Comparison of ENCODE assay signal across 1 cellular context in the genomic region with DNA sequence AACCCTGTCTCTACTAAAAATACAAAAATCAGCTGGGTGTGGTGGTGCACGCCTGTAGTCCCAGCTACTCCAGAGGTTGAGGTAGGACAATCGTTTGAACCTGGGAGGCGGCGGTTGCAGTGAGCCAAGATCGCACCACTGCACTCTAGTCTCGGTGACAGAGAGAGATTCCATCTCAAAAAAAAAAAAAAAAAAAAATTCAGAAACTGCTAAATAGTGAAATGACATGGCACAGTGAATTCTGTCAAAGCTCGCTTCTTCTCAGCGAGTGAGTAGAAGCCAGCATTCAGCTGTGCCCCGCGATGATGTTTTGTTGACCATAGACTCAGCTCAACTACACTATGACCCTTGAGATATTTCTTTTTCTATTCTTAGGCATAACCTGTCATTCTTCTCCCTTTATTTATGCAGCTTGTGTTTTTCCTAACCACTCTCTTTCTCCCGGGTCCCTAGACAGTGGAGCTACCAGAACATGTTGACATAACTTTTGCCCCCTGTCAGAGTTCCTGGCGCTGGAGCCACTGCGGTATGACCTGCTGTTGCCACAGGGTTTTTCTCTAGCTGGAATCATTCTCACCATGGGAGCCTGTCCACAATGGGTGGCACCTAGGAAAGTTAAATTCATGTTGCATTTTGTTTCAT.
TF ChIP-seq lines count a peak whose summit lies in the region.

No MANE protein-coding gene starts in this region.

TF ChIP-seq in HepG2, 621 proteins besides CTCF, POLR2A, EP300 and RAD21 (continued from another document and continues in another):
- TF ChIP-seq, protein P1, sequence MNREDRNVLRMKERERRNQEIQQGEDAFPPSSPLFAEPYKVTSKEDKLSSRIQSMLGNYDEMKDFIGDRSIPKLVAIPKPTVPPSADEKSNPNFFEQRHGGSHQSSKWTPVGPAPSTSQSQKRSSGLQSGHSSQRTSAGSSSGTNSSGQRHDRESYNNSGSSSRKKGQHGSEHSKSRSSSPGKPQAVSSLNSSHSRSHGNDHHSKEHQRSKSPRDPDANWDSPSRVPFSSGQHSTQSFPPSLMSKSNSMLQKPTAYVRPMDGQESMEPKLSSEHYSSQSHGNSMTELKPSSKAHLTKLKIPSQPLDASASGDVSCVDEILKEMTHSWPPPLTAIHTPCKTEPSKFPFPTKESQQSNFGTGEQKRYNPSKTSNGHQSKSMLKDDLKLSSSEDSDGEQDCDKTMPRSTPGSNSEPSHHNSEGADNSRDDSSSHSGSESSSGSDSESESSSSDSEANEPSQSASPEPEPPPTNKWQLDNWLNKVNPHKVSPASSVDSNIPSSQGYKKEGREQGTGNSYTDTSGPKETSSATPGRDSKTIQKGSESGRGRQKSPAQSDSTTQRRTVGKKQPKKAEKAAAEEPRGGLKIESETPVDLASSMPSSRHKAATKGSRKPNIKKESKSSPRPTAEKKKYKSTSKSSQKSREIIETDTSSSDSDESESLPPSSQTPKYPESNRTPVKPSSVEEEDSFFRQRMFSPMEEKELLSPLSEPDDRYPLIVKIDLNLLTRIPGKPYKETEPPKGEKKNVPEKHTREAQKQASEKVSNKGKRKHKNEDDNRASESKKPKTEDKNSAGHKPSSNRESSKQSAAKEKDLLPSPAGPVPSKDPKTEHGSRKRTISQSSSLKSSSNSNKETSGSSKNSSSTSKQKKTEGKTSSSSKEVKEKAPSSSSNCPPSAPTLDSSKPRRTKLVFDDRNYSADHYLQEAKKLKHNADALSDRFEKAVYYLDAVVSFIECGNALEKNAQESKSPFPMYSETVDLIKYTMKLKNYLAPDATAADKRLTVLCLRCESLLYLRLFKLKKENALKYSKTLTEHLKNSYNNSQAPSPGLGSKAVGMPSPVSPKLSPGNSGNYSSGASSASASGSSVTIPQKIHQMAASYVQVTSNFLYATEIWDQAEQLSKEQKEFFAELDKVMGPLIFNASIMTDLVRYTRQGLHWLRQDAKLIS (CRISPR knock-in tag; IDR thresholded peaks at IDR 0.05) = no peak
- TF ChIP-seq AHDC1 (CRISPR knock-in tag; IDR thresholded peaks at IDR 0.05; ENCODE audit: borderline replicate concordance) (peak; percentile 83; the same call in 1 of the 2 replicates), SRSF1 (optimal IDR thresholded peaks at IDR 0.05; ENCODE audit: low read depth, low read length) (no peak), GFI1 (CRISPR knock-in tag; IDR thresholded peaks at IDR 0.05; ENCODE audit: borderline replicate concordance) (no peak), AGO2 (optimal IDR thresholded peaks at IDR 0.05; ENCODE audit: low read depth, low read length) (no peak), RELA (CRISPR knock-in tag; IDR thresholded peaks at IDR 0.05) (no peak), GATA4 (IDR thresholded peaks at IDR 0.05; ENCODE audit: borderline replicate concordance, low read depth) (no peak), ZNF496 (CRISPR knock-in tag; IDR thresholded peaks at IDR 0.05; ENCODE audit: insufficient replicate concordance) (no peak), ZNF354B (CRISPR knock-in tag; IDR thresholded peaks at IDR 0.05) (no peak), ZMYM4 (CRISPR knock-in tag; IDR thresholded peaks at IDR 0.05) (peak; percentile 43; the same call in 1 of the 2 replicates), REXO4 (CRISPR knock-in tag; IDR thresholded peaks at IDR 0.05; ENCODE audit: borderline replicate concordance) (no peak), BHLHE40 (IDR thresholded peaks at IDR 0.05; ENCODE audit: low read length) (no peak), ZNF101 (CRISPR knock-in tag; IDR thresholded peaks at IDR 0.05; ENCODE audit: borderline replicate concordance, low read depth) (no peak)
- TF ChIP-seq, protein P2, sequence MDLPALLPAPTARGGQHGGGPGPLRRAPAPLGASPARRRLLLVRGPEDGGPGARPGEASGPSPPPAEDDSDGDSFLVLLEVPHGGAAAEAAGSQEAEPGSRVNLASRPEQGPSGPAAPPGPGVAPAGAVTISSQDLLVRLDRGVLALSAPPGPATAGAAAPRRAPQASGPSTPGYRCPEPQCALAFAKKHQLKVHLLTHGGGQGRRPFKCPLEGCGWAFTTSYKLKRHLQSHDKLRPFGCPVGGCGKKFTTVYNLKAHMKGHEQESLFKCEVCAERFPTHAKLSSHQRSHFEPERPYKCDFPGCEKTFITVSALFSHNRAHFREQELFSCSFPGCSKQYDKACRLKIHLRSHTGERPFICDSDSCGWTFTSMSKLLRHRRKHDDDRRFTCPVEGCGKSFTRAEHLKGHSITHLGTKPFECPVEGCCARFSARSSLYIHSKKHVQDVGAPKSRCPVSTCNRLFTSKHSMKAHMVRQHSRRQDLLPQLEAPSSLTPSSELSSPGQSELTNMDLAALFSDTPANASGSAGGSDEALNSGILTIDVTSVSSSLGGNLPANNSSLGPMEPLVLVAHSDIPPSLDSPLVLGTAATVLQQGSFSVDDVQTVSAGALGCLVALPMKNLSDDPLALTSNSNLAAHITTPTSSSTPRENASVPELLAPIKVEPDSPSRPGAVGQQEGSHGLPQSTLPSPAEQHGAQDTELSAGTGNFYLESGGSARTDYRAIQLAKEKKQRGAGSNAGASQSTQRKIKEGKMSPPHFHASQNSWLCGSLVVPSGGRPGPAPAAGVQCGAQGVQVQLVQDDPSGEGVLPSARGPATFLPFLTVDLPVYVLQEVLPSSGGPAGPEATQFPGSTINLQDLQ (CRISPR knock-in tag; IDR thresholded peaks at IDR 0.05) = no peak
- TF ChIP-seq, protein P3, sequence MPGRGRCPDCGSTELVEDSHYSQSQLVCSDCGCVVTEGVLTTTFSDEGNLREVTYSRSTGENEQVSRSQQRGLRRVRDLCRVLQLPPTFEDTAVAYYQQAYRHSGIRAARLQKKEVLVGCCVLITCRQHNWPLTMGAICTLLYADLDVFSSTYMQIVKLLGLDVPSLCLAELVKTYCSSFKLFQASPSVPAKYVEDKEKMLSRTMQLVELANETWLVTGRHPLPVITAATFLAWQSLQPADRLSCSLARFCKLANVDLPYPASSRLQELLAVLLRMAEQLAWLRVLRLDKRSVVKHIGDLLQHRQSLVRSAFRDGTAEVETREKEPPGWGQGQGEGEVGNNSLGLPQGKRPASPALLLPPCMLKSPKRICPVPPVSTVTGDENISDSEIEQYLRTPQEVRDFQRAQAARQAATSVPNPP (CRISPR knock-in tag; IDR thresholded peaks at IDR 0.05) = no peak
- TF ChIP-seq, protein P4, sequence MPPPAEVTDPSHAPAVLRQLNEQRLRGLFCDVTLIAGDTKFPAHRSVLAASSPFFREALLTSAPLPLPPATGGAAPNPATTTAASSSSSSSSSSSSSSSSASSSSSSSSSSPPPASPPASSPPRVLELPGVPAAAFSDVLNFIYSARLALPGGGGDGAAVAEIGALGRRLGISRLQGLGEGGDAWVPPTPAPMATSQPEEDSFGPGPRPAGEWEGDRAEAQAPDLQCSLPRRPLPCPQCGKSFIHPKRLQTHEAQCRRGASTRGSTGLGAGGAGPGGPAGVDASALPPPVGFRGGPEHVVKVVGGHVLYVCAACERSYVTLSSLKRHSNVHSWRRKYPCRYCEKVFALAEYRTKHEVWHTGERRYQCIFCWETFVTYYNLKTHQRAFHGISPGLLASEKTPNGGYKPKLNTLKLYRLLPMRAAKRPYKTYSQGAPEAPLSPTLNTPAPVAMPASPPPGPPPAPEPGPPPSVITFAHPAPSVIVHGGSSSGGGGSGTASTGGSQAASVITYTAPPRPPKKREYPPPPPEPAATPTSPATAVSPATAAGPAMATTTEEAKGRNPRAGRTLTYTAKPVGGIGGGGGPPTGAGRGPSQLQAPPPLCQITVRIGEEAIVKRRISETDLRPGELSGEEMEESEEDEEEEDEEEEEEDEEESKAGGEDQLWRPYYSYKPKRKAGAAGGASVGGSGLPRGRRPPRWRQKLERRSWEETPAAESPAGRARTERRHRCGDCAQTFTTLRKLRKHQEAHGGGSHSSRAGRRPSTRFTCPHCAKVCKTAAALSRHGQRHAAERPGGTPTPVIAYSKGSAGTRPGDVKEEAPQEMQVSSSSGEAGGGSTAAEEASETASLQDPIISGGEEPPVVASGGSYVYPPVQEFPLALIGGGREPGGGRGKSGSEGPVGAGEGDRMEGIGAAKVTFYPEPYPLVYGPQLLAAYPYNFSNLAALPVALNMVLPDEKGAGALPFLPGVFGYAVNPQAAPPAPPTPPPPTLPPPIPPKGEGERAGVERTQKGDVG (CRISPR knock-in tag; IDR thresholded peaks at IDR 0.05; ENCODE audit: borderline replicate concordance) = no peak
- TF ChIP-seq, protein P5, sequence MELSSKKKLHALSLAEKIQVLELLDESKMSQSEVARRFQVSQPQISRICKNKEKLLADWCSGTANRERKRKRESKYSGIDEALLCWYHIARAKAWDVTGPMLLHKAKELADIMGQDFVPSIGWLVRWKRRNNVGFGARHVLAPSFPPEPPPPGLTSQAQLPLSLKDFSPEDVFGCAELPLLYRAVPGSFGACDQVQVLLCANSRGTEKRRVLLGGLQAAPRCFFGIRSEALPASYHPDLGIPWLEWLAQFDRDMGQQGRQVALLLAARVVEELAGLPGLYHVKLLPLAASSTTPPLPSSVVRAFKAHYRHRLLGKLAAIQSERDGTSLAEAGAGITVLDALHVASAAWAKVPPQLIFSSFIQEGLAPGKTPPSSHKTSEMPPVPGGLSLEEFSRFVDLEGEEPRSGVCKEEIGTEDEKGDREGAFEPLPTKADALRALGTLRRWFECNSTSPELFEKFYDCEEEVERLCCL (CRISPR knock-in tag; IDR thresholded peaks at IDR 0.05; ENCODE audit: borderline replicate concordance) = no peak
- TF ChIP-seq, protein P6, sequence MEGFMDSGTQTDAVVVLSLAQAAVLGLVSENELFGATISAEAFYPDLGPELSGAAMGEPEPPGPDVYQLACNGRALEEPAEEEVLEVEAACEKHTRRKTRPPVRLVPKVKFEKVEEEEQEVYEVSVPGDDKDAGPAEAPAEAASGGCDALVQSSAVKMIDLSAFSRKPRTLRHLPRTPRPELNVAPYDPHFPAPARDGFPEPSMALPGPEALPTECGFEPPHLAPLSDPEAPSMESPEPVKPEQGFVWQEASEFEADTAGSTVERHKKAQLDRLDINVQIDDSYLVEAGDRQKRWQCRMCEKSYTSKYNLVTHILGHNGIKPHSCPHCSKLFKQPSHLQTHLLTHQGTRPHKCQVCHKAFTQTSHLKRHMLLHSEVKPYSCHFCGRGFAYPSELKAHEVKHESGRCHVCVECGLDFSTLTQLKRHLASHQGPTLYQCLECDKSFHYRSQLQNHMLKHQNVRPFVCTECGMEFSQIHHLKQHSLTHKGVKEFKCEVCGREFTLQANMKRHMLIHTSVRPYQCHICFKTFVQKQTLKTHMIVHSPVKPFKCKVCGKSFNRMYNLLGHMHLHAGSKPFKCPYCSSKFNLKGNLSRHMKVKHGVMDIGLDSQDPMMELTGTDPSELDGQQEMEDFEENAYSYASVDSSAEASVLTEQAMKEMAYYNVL (CRISPR knock-in tag; IDR thresholded peaks at IDR 0.05; ENCODE audit: borderline replicate concordance) = peak; percentile 88; the same call in 1 of the 2 replicates
- TF ChIP-seq, protein P7, sequence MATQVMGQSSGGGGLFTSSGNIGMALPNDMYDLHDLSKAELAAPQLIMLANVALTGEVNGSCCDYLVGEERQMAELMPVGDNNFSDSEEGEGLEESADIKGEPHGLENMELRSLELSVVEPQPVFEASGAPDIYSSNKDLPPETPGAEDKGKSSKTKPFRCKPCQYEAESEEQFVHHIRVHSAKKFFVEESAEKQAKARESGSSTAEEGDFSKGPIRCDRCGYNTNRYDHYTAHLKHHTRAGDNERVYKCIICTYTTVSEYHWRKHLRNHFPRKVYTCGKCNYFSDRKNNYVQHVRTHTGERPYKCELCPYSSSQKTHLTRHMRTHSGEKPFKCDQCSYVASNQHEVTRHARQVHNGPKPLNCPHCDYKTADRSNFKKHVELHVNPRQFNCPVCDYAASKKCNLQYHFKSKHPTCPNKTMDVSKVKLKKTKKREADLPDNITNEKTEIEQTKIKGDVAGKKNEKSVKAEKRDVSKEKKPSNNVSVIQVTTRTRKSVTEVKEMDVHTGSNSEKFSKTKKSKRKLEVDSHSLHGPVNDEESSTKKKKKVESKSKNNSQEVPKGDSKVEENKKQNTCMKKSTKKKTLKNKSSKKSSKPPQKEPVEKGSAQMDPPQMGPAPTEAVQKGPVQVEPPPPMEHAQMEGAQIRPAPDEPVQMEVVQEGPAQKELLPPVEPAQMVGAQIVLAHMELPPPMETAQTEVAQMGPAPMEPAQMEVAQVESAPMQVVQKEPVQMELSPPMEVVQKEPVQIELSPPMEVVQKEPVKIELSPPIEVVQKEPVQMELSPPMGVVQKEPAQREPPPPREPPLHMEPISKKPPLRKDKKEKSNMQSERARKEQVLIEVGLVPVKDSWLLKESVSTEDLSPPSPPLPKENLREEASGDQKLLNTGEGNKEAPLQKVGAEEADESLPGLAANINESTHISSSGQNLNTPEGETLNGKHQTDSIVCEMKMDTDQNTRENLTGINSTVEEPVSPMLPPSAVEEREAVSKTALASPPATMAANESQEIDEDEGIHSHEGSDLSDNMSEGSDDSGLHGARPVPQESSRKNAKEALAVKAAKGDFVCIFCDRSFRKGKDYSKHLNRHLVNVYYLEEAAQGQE (IDR thresholded peaks at IDR 0.05; ENCODE audit: borderline replicate concordance in 1 of 2, low read depth in 1 of 2, low read length in 2 of 2) = peak in 1 of 2 experiments; percentile 25; a peak in 1 of 4 replicates
